Comparison of ENCODE assay signal across 1 cellular context in genomic region chr2:119482481-119483394, GRCh38.
TF ChIP-seq lines count a peak whose summit lies in the region.

No MANE protein-coding gene starts in this region.

TF ChIP-seq in liver, 16 proteins besides CTCF, POLR2A, EP300 and RAD21 (continued from another document):
- TF ChIP-seq YY1 (IDR thresholded peaks at IDR 0.05) (no peak), FOXA1 (IDR thresholded peaks at IDR 0.05) (no peak), HNF4G (IDR thresholded peaks at IDR 0.05) (no peak), FOXA2 (IDR thresholded peaks at IDR 0.05) (no peak), HNF4A (conservative IDR thresholded peaks at IDR 0.05) (peak in 1 of 2 donors; percentile 34), NR2F2 (IDR thresholded peaks at IDR 0.05) (peak; percentile 24), RXRA (IDR thresholded peaks at IDR 0.05) (peak; percentile 85 to 87), JUND (IDR thresholded peaks at IDR 0.05) (no peak), SP1 (IDR thresholded peaks at IDR 0.05) (peak; percentile 68)
